1 cellular context compared by ENCODE assay signal in the genomic region with DNA sequence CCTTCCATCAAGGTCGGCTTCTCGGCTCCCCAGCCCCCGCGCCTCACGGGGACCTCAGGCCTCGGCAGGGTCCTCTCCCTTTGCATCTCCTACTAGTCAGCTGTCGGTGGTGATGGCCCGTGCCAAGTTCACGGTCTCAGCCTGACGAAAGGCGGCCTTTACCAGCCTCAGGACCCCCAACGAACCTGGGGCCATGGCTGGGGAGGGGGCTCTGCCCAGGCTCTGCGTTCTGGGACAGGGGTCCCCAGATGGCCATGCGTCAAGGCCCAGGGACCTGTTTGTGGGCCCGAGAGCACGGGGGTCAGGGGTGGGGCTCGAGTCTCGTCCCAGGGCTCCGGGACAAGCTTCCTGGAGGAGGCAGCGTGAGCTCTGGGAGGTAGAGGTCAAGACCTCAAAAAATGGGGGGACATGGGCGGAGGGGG.
TF ChIP-seq lines count a peak whose summit lies in the region.

No MANE protein-coding gene starts in this region.

TF ChIP-seq in K562, 482 proteins besides CTCF, POLR2A, EP300 and RAD21 (continued from another document):
- TF ChIP-seq, protein P1, sequence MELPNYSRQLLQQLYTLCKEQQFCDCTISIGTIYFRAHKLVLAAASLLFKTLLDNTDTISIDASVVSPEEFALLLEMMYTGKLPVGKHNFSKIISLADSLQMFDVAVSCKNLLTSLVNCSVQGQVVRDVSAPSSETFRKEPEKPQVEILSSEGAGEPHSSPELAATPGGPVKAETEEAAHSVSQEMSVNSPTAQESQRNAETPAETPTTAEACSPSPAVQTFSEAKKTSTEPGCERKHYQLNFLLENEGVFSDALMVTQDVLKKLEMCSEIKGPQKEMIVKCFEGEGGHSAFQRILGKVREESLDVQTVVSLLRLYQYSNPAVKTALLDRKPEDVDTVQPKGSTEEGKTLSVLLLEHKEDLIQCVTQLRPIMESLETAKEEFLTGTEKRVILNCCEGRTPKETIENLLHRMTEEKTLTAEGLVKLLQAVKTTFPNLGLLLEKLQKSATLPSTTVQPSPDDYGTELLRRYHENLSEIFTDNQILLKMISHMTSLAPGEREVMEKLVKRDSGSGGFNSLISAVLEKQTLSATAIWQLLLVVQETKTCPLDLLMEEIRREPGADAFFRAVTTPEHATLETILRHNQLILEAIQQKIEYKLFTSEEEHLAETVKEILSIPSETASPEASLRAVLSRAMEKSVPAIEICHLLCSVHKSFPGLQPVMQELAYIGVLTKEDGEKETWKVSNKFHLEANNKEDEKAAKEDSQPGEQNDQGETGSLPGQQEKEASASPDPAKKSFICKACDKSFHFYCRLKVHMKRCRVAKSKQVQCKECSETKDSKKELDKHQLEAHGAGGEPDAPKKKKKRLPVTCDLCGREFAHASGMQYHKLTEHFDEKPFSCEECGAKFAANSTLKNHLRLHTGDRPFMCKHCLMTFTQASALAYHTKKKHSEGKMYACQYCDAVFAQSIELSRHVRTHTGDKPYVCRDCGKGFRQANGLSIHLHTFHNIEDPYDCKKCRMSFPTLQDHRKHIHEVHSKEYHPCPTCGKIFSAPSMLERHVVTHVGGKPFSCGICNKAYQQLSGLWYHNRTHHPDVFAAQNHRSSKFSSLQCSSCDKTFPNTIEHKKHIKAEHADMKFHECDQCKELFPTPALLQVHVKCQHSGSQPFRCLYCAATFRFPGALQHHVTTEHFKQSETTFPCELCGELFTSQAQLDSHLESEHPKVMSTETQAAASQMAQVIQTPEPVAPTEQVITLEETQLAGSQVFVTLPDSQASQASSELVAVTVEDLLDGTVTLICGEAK (IDR thresholded peaks at IDR 0.05), result 0 out of 2 replicates have a peak, but pooled peaks have one; percentile 11
- TF ChIP-seq, protein P1 (CRISPR knock-in tag; IDR thresholded peaks at IDR 0.05), result no peak
- TF ChIP-seq MIER1 (IDR thresholded peaks at IDR 0.05; ENCODE audit: low read depth) (no peak), ZBTB17 (CRISPR knock-in tag; IDR thresholded peaks at IDR 0.05) (0 out of 2 replicates have a peak, but pooled peaks have one; percentile 17), NFRKB (IDR thresholded peaks at IDR 0.05; ENCODE audit: low read depth) (0 out of 2 replicates have a peak, but pooled peaks have one; percentile 85), EP400 (IDR thresholded peaks at IDR 0.05) (no peak), SPI1 (IDR thresholded peaks at IDR 0.05; ENCODE audit: borderline replicate concordance, low read depth, low read length) (no peak), MAFG (tag; conservative IDR thresholded peaks at IDR 0.05) (no peak), FOXK1 (CRISPR knock-in tag; IDR thresholded peaks at IDR 0.05; ENCODE audit: borderline replicate concordance) (no peak), POU5F1 (IDR thresholded peaks at IDR 0.05; ENCODE audit: borderline replicate concordance, low read depth, low read length, partially characterized antibody) (no peak), NUFIP1 (IDR thresholded peaks at IDR 0.05; ENCODE audit: partially characterized antibody) (no peak), RBM39 (optimal IDR thresholded peaks at IDR 0.05; ENCODE audit: low read depth, low read length) (no peak), E2F1 (CRISPR knock-in tag; IDR thresholded peaks at IDR 0.05) (no peak), FOXA1 (IDR thresholded peaks at IDR 0.05; ENCODE audit: borderline replicate concordance) (no peak), TOE1 (IDR thresholded peaks at IDR 0.05; ENCODE audit: borderline replicate concordance) (no peak), TOE1 (CRISPR knock-in tag; IDR thresholded peaks at IDR 0.05; ENCODE audit: borderline replicate concordance, low read depth) (no peak), CBFA2T3 (IDR thresholded peaks at IDR 0.05) (no peak), MEF2A (IDR thresholded peaks at IDR 0.05; ENCODE audit: control insufficient read depth, low read depth, low read length) (no peak), MCM2 (IDR thresholded peaks at IDR 0.05; ENCODE audit: low read depth) (no peak)
- TF ChIP-seq, protein P2, sequence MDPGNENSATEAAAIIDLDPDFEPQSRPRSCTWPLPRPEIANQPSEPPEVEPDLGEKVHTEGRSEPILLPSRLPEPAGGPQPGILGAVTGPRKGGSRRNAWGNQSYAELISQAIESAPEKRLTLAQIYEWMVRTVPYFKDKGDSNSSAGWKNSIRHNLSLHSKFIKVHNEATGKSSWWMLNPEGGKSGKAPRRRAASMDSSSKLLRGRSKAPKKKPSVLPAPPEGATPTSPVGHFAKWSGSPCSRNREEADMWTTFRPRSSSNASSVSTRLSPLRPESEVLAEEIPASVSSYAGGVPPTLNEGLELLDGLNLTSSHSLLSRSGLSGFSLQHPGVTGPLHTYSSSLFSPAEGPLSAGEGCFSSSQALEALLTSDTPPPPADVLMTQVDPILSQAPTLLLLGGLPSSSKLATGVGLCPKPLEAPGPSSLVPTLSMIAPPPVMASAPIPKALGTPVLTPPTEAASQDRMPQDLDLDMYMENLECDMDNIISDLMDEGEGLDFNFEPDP (CRISPR knock-in tag; IDR thresholded peaks at IDR 0.05), result no peak
- TF ChIP-seq, protein P3, sequence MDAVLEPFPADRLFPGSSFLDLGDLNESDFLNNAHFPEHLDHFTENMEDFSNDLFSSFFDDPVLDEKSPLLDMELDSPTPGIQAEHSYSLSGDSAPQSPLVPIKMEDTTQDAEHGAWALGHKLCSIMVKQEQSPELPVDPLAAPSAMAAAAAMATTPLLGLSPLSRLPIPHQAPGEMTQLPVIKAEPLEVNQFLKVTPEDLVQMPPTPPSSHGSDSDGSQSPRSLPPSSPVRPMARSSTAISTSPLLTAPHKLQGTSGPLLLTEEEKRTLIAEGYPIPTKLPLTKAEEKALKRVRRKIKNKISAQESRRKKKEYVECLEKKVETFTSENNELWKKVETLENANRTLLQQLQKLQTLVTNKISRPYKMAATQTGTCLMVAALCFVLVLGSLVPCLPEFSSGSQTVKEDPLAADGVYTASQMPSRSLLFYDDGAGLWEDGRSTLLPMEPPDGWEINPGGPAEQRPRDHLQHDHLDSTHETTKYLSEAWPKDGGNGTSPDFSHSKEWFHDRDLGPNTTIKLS (IDR thresholded peaks at IDR 0.05; ENCODE audit: borderline replicate concordance, low read depth), result peak; percentile 13; the same call in 1 of the 2 replicates
- TF ChIP-seq, protein P4, sequence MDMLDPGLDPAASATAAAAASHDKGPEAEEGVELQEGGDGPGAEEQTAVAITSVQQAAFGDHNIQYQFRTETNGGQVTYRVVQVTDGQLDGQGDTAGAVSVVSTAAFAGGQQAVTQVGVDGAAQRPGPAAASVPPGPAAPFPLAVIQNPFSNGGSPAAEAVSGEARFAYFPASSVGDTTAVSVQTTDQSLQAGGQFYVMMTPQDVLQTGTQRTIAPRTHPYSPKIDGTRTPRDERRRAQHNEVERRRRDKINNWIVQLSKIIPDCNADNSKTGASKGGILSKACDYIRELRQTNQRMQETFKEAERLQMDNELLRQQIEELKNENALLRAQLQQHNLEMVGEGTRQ (CRISPR knock-in tag; IDR thresholded peaks at IDR 0.05), result no peak
TF ChIP-seq in K562: peak in this region for 10.
